10 cellular contexts compared by ENCODE assay signal in genomic region chr21:25578070-25578961, GRCh38.
DNase-seq lines count a peak whose midpoint lies in the region; ATAC-seq and TF ChIP-seq lines count a peak whose summit lies in the region.
"Had no signal": no experiment of that assay in that cellular context is flagged by ENCODE, and none has a peak within 500 bp of the region (broad histone marks: within the 10 kb centered on the region; RNA-seq: fewer than 3 reads in every experiment).

No MANE protein-coding gene starts in this region.

- DNase-seq in HFF-Myc (ENCODE audit: extremely low read depth, low read depth) (peak; percentile 41), CD1c-positive myeloid dendritic cell (ENCODE audit: extremely low spot score) (no peak), nucleus accumbens (lab: John Stamatoyannopoulos, UW) (no peak)
- DNase-seq in stimulated activated CD4-positive, alpha-beta T cell treated with anti-CD3 and anti-CD28 coated beads, Interleukin-1b, Interleukin-23, amount 100 ng/mL, for 48 hours = peak; percentile 78
- DNase-seq: NCI-H524, substantia nigra had no signal

- peak overlapping the region; percentile 2; the same call in 1 of the 2 replicates for H3K27ac ChIP-seq in KMS-11
- H3K27ac ChIP-seq: neutrophil had no signal

- H3K36me3 ChIP-seq in KMS-11 (ENCODE audit: insufficient read depth) = no peaks in the 10 kb centered on the region
- H3K36me3 ChIP-seq: neutrophil had no signal

- H3K4me3 ChIP-seq in HFF-Myc (replicated peaks; ENCODE audit: low read depth, low read length) (no peak overlapping the region), KMS-11 (IDR thresholded peaks at IDR 0.05; ENCODE audit: insufficient read depth, low read depth, low read length) (no peak overlapping the region)

- no peaks in the 10 kb centered on the region for H3K79me2 ChIP-seq in KMS-11 (ENCODE audit: insufficient read depth, low read depth)

- ATAC-seq in GM18873 (IDR thresholded peaks at IDR 0.05; ENCODE audit: low FRiP score, unreplicated experiment) (peak; percentile 22), GM19467 (IDR thresholded peaks at IDR 0.05; ENCODE audit: unreplicated experiment) (no peak)

- H3K4me2 ChIP-seq in KMS-11 = peak overlapping the region; percentile 44; the same call in 1 of the 2 replicates

- H3K9ac ChIP-seq in KMS-11 = no peak overlapping the region

- TF ChIP-seq CTCF in HFF-Myc (IDR thresholded peaks at IDR 0.05; ENCODE audit: low read depth, low read length, missing control alignments) (no peak), KMS-11 (conservative IDR thresholded peaks at IDR 0.05; ENCODE audit: low read depth, low read length) (no peak)

- H3K4me1 ChIP-seq in KMS-11 (ENCODE audit: low read depth, poor library complexity, severe bottlenecking) = peaks cover 69% of the 10 kb centered on the region

- H4K20me1 ChIP-seq in KMS-11 (ENCODE audit: insufficient read depth) = no peaks in the 10 kb centered on the region

- no peaks in the 10 kb centered on the region for H3K27me3 ChIP-seq in KMS-11 (ENCODE audit: insufficient read depth, low read depth)
- H3K27me3 ChIP-seq: neutrophil had no signal

- H2AFZ ChIP-seq in KMS-11 (ENCODE audit: low read depth) = no peak overlapping the region

Comparison
In these comparisons a context has a peak if more than half of its experiments do, and no peak if none do; other contexts are left out.
1. DNase-seq: peak in HFF-Myc (single experiment) and stimulated activated CD4-positive, alpha-beta T cell treated with anti-CD3 and anti-CD28 coated beads, Interleukin-1b, Interleukin-23, amount 100 ng/mL, for 48 hours (single experiment); none in CD1c-positive myeloid dendritic cell (single experiment) and nucleus accumbens (0 of 56).